Comparison of ENCODE assay signal across 31 cellular contexts in the genomic region with DNA sequence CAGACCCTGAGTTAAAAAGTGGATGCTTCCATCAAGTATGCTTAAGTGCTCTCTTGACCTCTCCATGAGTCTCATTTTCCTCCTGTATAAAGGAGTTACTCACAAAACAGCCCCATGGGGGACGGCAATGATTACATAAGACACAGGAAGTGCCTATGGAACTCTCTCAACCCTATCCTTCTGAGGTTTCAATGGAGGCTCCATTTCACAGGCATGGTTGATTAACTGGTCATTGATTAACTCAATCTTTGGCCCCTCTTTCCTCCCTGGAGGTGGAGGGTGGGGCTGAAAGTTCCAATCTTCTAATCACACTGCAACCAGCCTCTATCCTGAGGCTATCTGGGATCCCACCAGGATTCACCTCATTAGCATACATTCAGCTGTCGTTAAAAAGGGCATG. TPM values are rescaled to one million over a fixed set of nuclear protein-coding genes. Genes with fewer than 3 reads are reported as not detected.
DNase-seq lines count a peak whose midpoint lies in the region; ATAC-seq, FAIRE-seq and TF ChIP-seq lines count a peak whose summit lies in the region.
"Had no signal": no experiment of that assay in that cellular context is flagged by ENCODE, and none has a peak within 500 bp of the region (broad histone marks: within the 10 kb centered on the region; RNA-seq: fewer than 3 reads in every experiment).

No MANE protein-coding gene starts in this region.

- SMC1A ChIA-PET in GM12878 (lab: Charles Lee; ENCODE audit: uncharacterized antibody, unreplicated experiment) = no interaction called here

- TF ChIP-seq CTCF in GM12878 (IDR thresholded peaks at IDR 0.05 in 2 of 3, conservative IDR thresholded peaks at IDR 0.05 in 1 of 3; ENCODE audit: control insufficient read depth in 2 of 3, extremely low read depth in 1 of 3, insufficient read depth in 1 of 3, low read depth in 3 of 3, low read length in 3 of 3) (no peak), gastrocnemius medialis (IDR thresholded peaks at IDR 0.05 in 4 of 5, conservative IDR thresholded peaks at IDR 0.05 in 1 of 5) (no peak)

- DNase-seq in GM12878 (ENCODE audit: low read depth, low spot score) (no peak), amniotic stem cell (lab: John Stamatoyannopoulos, UW) (no peak), NOMO-1 treated with dmso at 0.1 percent for 144 hours (lab: John Stamatoyannopoulos, UW; ENCODE audit: unreplicated experiment) (no peak), gastrocnemius medialis (no peak), NCI-H1694 (lab: John Stamatoyannopoulos, UW) (no peak)
- DNase-seq: activated CD4-positive, alpha-beta T cell treated with anti-CD3 and anti-CD28 coated beads, Interleukin-2, amount 10 ng/mL, durations not matched to agents 7 days and 5 days; activated CD8-positive, alpha-beta memory T cell treated with anti-CD3 and anti-CD28 coated beads, Interleukin-2, amount 10 ng/mL, durations not matched to agents 7 days and 5 days; cerebellar nuclear complex; erythroblast; foreskin fibroblast; GDM1; GOT3; hippocampal formation; MM.1S; mucosa of descending colon; NCI-H1930; stimulated activated CD4-positive, alpha-beta T cell treated with anti-CD3 and anti-CD28 coated beads, Interleukin-1b, Interleukin-23, amount 100 ng/mL, for 48 hours; T-helper 2 cell; WERI-Rb-1 had no signal

- WGBS in GM12878 (ENCODE audit: insufficient coverage, insufficient replicate concordance, low lambda C conversion rate, missing lambda C conversion rate) = 61% methylated on average over 2 of the region's 2 CpGs

- H2AFZ ChIP-seq in GM12878 (ENCODE audit: control insufficient read depth, low read depth, low read length) = no peak overlapping the region

- no peak for TF ChIP-seq RAD21 in GM12878 (IDR thresholded peaks at IDR 0.05; ENCODE audit: insufficient read depth, low read depth, low read length)

- CTCF ChIA-PET in GM12878 (lab: Yijun Ruan, JAX) = interaction anchor here (0.7 kb wide), 1 partner anchor 1614 kb away, joined by 3 read pairs; no protein-coding TSS in a partner anchor

- peaks cover 0 to 13% (median 6%) of the 10 kb centered on the region in 10 experiments; a peak in 13 of 20 replicates for H3K4me1 ChIP-seq in BLaER1 treated with 17β-estradiol and CSF1 and Interleukin-3, amounts not matched to agents 10 nM and 100 nM
- H3K4me1 ChIP-seq in GM12878 (ENCODE audit: control insufficient read depth, insufficient read depth, low read length) (no peaks in the 10 kb centered on the region), gastrocnemius medialis (no peaks in the 10 kb centered on the region)

- intact Hi-C loops in GM12878 (cut with micrococcal nuclease; ENCODE audit: unreplicated experiment) (no loop called here), gastrocnemius medialis (cut with DNase I; ENCODE audit: low total_unique reads) (no loop called here)

- no peaks in the 10 kb centered on the region; a peak in 1 of 22 replicates for H3K9me3 ChIP-seq in BLaER1 treated with 17β-estradiol and CSF1 and Interleukin-3, amounts not matched to agents 10 nM and 100 nM (replicated peaks in 1 of 11)
- no peaks in the 10 kb centered on the region; the same call in 2 of the 3 replicates for H3K9me3 ChIP-seq in GM12878 (replicated peaks; ENCODE audit: control insufficient read depth, insufficient read depth, low read length)
- H3K9me3 ChIP-seq in gastrocnemius medialis = no peaks in the 10 kb centered on the region
- H3K9me3 ChIP-seq: mucosa of descending colon had no signal

- no peaks in the 10 kb centered on the region for H3K79me2 ChIP-seq in GM12878 (ENCODE audit: control insufficient read depth, insufficient read depth, low read length)

- no TSS peak for BruUV-seq in GM12878 (replicated peaks; lab: Mats Ljungman, UMichigan)

- no peak for TF ChIP-seq EP300 in GM12878 (IDR thresholded peaks at IDR 0.05; ENCODE audit: borderline replicate concordance in 1 of 2, control insufficient read depth in 1 of 2, low read depth in 2 of 2, low read length in 2 of 2)

- H3K36me3 ChIP-seq in BLaER1 treated with 17β-estradiol and CSF1 and Interleukin-3, amounts not matched to agents 10 nM and 100 nM = no peaks in the 10 kb centered on the region
- H3K36me3 ChIP-seq in GM12878 (ENCODE audit: control insufficient read depth in 2 of 2, insufficient read depth in 2 of 2, low read length in 1 of 2) (no peaks in the 10 kb centered on the region), gastrocnemius medialis (no peaks in the 10 kb centered on the region)
- H3K36me3 ChIP-seq: WERI-Rb-1 had no signal

- in situ Hi-C loops in GM12878 (cut with MboI) = no loop called here
- in situ Hi-C loops in gastrocnemius medialis (cut with MboI; ENCODE audit: low sequenced_read_pairs in 4 of 4) = no loop called here

- ATAC-seq in GM18870 (IDR thresholded peaks at IDR 0.05; ENCODE audit: unreplicated experiment) = peak; percentile 64
- peak; percentile 69 for ATAC-seq in HG03571 (IDR thresholded peaks at IDR 0.05; ENCODE audit: unreplicated experiment)
- peak; percentile 33; the same call in 1 of the 3 replicates for ATAC-seq in GM12878
- ATAC-seq in gastrocnemius medialis = no peak
- ATAC-seq: activated CD8-positive, alpha-beta memory T cell treated with anti-CD3 and anti-CD28 coated beads, Interleukin-2, amount 10 ng/mL, durations not matched to agents 7 days and 5 days; K562; mucosa of descending colon had no signal

- H3K9ac ChIP-seq in BLaER1 treated with 17β-estradiol and CSF1 and Interleukin-3, amounts not matched to agents 10 nM and 100 nM = no peak overlapping the region
- H3K9ac ChIP-seq in GM12878 (ENCODE audit: control insufficient read depth, insufficient read depth, low read length) = no peak overlapping the region

- no peak for FAIRE-seq in GM12878 (lab: Jason Lieb, UNC)
- FAIRE-seq: K562 had no signal

- no peak for TF ChIP-seq POLR2A in GM12878 (IDR thresholded peaks at IDR 0.05; ENCODE audit: low read depth, low read length)
- no peak for TF ChIP-seq POLR2A in gastrocnemius medialis (IDR thresholded peaks at IDR 0.05)

- peak overlapping the region in 10 of 11 experiments; percentile 5 to 62 (median 22); a peak in 14 of 22 replicates for H3K4me2 ChIP-seq in BLaER1 treated with 17β-estradiol and CSF1 and Interleukin-3, amounts not matched to agents 10 nM and 100 nM
- H3K4me2 ChIP-seq in GM12878 (ENCODE audit: control insufficient read depth, insufficient read depth) = no peak overlapping the region

- no peaks in the 10 kb centered on the region for H4K20me1 ChIP-seq in BLaER1 treated with 17β-estradiol and CSF1 and Interleukin-3, amounts not matched to agents 10 nM and 100 nM
- H4K20me1 ChIP-seq in GM12878 (ENCODE audit: control insufficient read depth, insufficient read depth) = no peaks in the 10 kb centered on the region

- H3K27me3 ChIP-seq in BLaER1 treated with 17β-estradiol and CSF1 and Interleukin-3, amounts not matched to agents 10 nM and 100 nM = no peaks in the 10 kb centered on the region
- H3K27me3 ChIP-seq in GM12878 (replicated peaks in 1 of 2; ENCODE audit: control insufficient read depth in 2 of 2, insufficient read depth in 2 of 2, low read length in 1 of 2) = no peaks in the 10 kb centered on the region; a peak in 2 of 4 replicates
- no peaks in the 10 kb centered on the region for H3K27me3 ChIP-seq in gastrocnemius medialis

- RAD21 ChIA-PET in GM12878 (lab: Charles Lee; ENCODE audit: unreplicated experiment) = no interaction called here

- POLR2A ChIA-PET in GM12878 (lab: Charles Lee) = no interaction called here

- no peak overlapping the region for H3K27ac ChIP-seq in BLaER1 treated with 17β-estradiol and CSF1 and Interleukin-3, amounts not matched to agents 10 nM and 100 nM
- no peak overlapping the region for H3K27ac ChIP-seq in GM12878 (ENCODE audit: control insufficient read depth, insufficient read depth)
- no peak overlapping the region for H3K27ac ChIP-seq in gastrocnemius medialis
- H3K27ac ChIP-seq: C4-2B, WERI-Rb-1 had no signal

- H3K4me3 ChIP-seq in BLaER1 treated with 17β-estradiol and CSF1 and Interleukin-3, amounts not matched to agents 10 nM and 100 nM = no peak overlapping the region
- H3K4me3 ChIP-seq in GM12878 = no peak overlapping the region
- no peak overlapping the region for H3K4me3 ChIP-seq in gastrocnemius medialis
- H3K4me3 ChIP-seq: K562, mucosa of descending colon had no signal

TF ChIP-seq in GM12878, 131 proteins besides CTCF, POLR2A, EP300 and RAD21 (continues in another document):
- no peak for TF ChIP-seq TARDBP (IDR thresholded peaks at IDR 0.05; ENCODE audit: borderline replicate concordance)

RNA-seq across cellular contexts. Expression of gene CST8, which starts 29.3 kb away (rescaled TPM):
- not detected in 2 replicates for total RNA-seq in GM12878 (2013; cell fraction: nucleolus; rRNA removed)
- total RNA-seq in GM12878 (2014; rRNA removed) (not detected in 2 replicates), GM12878 (2014; rRNA removed; fragmentation: Illumina TruSeq; extraction: Trizol) (not detected in 2 replicates), GM12878 (2021) (not detected in 2 replicates), gastrocnemius medialis (not detected)
- not detected for polyA plus RNA-seq in GM12878 (2011; ENCODE audit: low read depth)
- polyA plus RNA-seq in GM12878 (2011; rRNA removed) (not detected in 2 replicates), GM12878 (2014; fragmentation: Illumina TruSeq; extraction: Trizol) (not detected in 2 replicates), GM12878 (2014; fragmentation: Nextera tagmentation; extraction: Ambion mirVana) (not detected), GM12878 (2014; rRNA removed) (not detected in 2 replicates), GM12878 (2016; fragmentation: Nextera tagmentation; extraction: Ambion mirVana) (not detected)
- not detected in 2 replicates for polyA plus RNA-seq in GM12878 (2011; cell fraction: cytosol; rRNA removed)
- polyA plus RNA-seq in GM12878 (2011; cell fraction: nucleus; rRNA removed) = not detected in 2 replicates
- not detected in 2 replicates for polyA plus RNA-seq in GM12878 (2012)
- not detected in 2 replicates for polyA minus RNA-seq in GM12878 (2011; rRNA and poly(A)+ RNA removed)
- polyA minus RNA-seq in GM12878 (2011; cell fraction: cytosol; rRNA and poly(A)+ RNA removed) = not detected in 2 replicates
- not detected in 2 replicates for polyA minus RNA-seq in GM12878 (2011; cell fraction: nucleus; rRNA and poly(A)+ RNA removed)
- total RNA-seq: activated CD4-positive, alpha-beta T cell treated with anti-CD3 and anti-CD28 coated beads, Interleukin-2, amount 10 ng/mL, durations not matched to agents 7 days and 5 days; activated CD8-positive, alpha-beta memory T cell treated with anti-CD3 and anti-CD28 coated beads, Interleukin-2, amount 10 ng/mL, durations not matched to agents 7 days and 5 days; activated T-helper 1 cell treated with anti-CD3 and anti-CD28 coated beads, Interleukin-12 subunit alpha, Interleukin-12 subunit beta, Interleukin-2, Interleukin-4 antibody, amounts not matched to agents 30 ng/mL and 10 ng/mL and 1 ng/mL, durations not matched to agents 14 hours and 24 hours and 36 hours; K562; lower leg skin; mucosa of descending colon; NCI-H460; progenitor cell of endocrine pancreas; RPMI7951; temporal lobe had no signal
- polyA plus RNA-seq: AG04450, K562 had no signal

RNA-seq across cellular contexts. Expression of gene CST9L, which starts 48.1 kb away (rescaled TPM):
- not detected in 2 replicates for total RNA-seq in GM12878 (2013; cell fraction: nucleolus; rRNA removed)
- total RNA-seq in GM12878 (2014; rRNA removed) = not detected in 2 replicates
- total RNA-seq in GM12878 (2014; rRNA removed; fragmentation: Illumina TruSeq; extraction: Trizol) = not detected in 2 replicates
- not detected in 2 replicates for total RNA-seq in GM12878 (2021)
- not detected for polyA plus RNA-seq in GM12878 (2011; ENCODE audit: low read depth)
- polyA plus RNA-seq in GM12878 (2011; rRNA removed) = not detected in 2 replicates
- not detected in 2 replicates for polyA plus RNA-seq in GM12878 (2011; cell fraction: cytosol; rRNA removed)
- polyA plus RNA-seq in GM12878 (2011; cell fraction: nucleus; rRNA removed) = not detected in 2 replicates
- polyA plus RNA-seq in GM12878 (2012) = not detected in 2 replicates
- not detected in 2 replicates for polyA plus RNA-seq in GM12878 (2014; fragmentation: Illumina TruSeq; extraction: Trizol)
- not detected for polyA plus RNA-seq in GM12878 (2014; fragmentation: Nextera tagmentation; extraction: Ambion mirVana)
- polyA plus RNA-seq in GM12878 (2014; rRNA removed) = not detected in 2 replicates
- polyA plus RNA-seq in GM12878 (2016; fragmentation: Nextera tagmentation; extraction: Ambion mirVana) = not detected
- not detected in 2 replicates for polyA minus RNA-seq in GM12878 (2011; rRNA and poly(A)+ RNA removed)
- not detected in 2 replicates for polyA minus RNA-seq in GM12878 (2011; cell fraction: cytosol; rRNA and poly(A)+ RNA removed)
- not detected in 2 replicates for polyA minus RNA-seq in GM12878 (2011; cell fraction: nucleus; rRNA and poly(A)+ RNA removed)
- not detected for total RNA-seq in gastrocnemius medialis
- total RNA-seq: activated CD4-positive, alpha-beta T cell treated with anti-CD3 and anti-CD28 coated beads, Interleukin-2, amount 10 ng/mL, durations not matched to agents 7 days and 5 days; activated CD8-positive, alpha-beta memory T cell treated with anti-CD3 and anti-CD28 coated beads, Interleukin-2, amount 10 ng/mL, durations not matched to agents 7 days and 5 days; activated T-helper 1 cell treated with anti-CD3 and anti-CD28 coated beads, Interleukin-12 subunit alpha, Interleukin-12 subunit beta, Interleukin-2, Interleukin-4 antibody, amounts not matched to agents 30 ng/mL and 10 ng/mL and 1 ng/mL, durations not matched to agents 14 hours and 24 hours and 36 hours; K562; lower leg skin; mucosa of descending colon; NCI-H460; progenitor cell of endocrine pancreas; RPMI7951; temporal lobe had no signal
- polyA plus RNA-seq: AG04450, K562 had no signal

Comparison
In these comparisons a context has a peak if more than half of its experiments do, and no peak if none do; other contexts are left out.
1. ATAC-seq: peak in GM18870 (single experiment), HG03571 (single experiment) and GM12878 (single experiment); none in gastrocnemius medialis (0 of 2).